In the genomic region with DNA sequence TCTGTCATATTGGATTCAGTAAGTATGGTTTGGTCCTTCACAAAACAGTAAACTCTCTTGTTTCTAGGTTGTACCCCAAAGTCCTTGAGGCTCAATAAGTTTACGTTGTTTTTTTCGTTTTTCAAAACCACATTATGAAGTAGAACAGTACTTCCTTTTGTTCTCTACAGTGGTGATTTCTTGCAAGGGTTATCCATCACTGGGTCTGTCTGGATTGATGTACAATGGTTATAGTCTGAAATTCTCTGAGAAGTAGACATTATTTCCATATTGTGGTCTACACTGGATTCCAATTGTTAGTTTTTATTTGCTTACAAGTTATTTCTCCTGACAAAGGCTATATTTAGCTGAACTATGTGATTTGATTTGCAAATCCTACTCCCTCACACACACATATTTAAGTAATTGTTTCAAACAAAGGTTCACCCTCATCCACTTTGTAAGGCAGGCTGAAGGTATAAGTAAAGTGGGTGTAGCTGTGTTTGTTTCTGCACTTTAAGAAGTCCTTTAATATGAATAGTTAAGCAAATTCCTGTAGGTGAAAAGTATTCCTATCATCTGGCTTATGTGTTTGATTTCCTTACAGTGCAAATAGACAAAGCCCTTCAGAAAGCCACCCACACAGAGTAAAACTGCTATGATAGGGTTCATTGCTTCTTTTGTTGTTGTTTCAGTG, we compare ENCODE assay signal across 28 cellular contexts.
A peak's percentile ranks its signal among the peaks of the same experiment; 100 is the strongest.
DNase-seq lines count a peak whose midpoint lies in the region; ATAC-seq and TF ChIP-seq lines count a peak whose summit lies in the region.
"Had no signal": no experiment of that assay in that cellular context is flagged by ENCODE, and none has a peak within 500 bp of the region (broad histone marks: within the 10 kb centered on the region; RNA-seq: fewer than 3 reads in every experiment).

No MANE protein-coding gene starts in this region.

- H3K4me2 ChIP-seq in mammary epithelial cell (ENCODE audit: insufficient read depth, low read depth, low read length): no peak overlapping the region

- ATAC-seq in left lung: peak; percentile 66
- ATAC-seq in activated T-cell treated with anti-CD3 and anti-CD28 coated beads, Interleukin-2, amount 50 U/mL, for 4 hours: no peak
- ATAC-seq: activated naive CD8-positive, alpha-beta T cell treated with anti-CD3 and anti-CD28 coated beads, Interleukin-2, amount 50 U/mL, for 24 hours; heart right ventricle; psoas muscle had no signal

- 0% methylated on average over 2 of the region's 2 CpGs for WGBS in mammary epithelial cell (ENCODE audit: low coverage, missing lambda C conversion rate)

- intact Hi-C loops in mammary epithelial cell (cut with micrococcal nuclease): loop anchor here (5.0 kb wide), 2 partner anchors 44 to 51 kb away; no protein-coding TSS in a partner anchor
- intact Hi-C loops in MCF 10A (cut with micrococcal nuclease): no loop called here
- intact Hi-C loops in left lung (cut with DNase I): no loop called here

- no peaks in the 10 kb centered on the region for H3K9me3 Mint-ChIP-seq in MCF 10A (ENCODE audit: unreplicated experiment)
- H3K9me3 Mint-ChIP-seq in activated T-cell treated with anti-CD3 and anti-CD28 coated beads, Interleukin-2, amount 50 U/mL, for 4 hours: no peaks in the 10 kb centered on the region
- H3K9me3 Mint-ChIP-seq: activated B cell treated with CpG ODN at 0.5 μM for 24 hours had no signal

- H3K27me3 ChIP-seq in mammary epithelial cell (ENCODE audit: insufficient read depth, low read length) (no peaks in the 10 kb centered on the region), left lung (no peaks in the 10 kb centered on the region)
- H3K27me3 ChIP-seq: brain microvascular endothelial cell, heart right ventricle, MG63 had no signal

- DNase-seq in mammary epithelial cell (peak; percentile 26), MCF 10A (ENCODE audit: unreplicated experiment) (no peak), SK-MEL-5 (ENCODE audit: low read depth, low spot score) (peak; percentile 78), left lung (no peak), dedifferentiated amniotic fluid mesenchymal stem cell (ENCODE audit: extremely low spot score) (no peak), AG08396 (ENCODE audit: low spot score) (no peak), SKM-1 (lab: John Stamatoyannopoulos, UW; ENCODE audit: unreplicated experiment) (no peak)
- DNase-seq in activated T-cell treated with anti-CD3 and anti-CD28 coated beads, Interleukin-2, amount 50 U/mL, for 4 hours: no peak
- DNase-seq: activated B cell treated with CpG ODN at 0.5 μM for 24 hours; activated CD4-positive, alpha-beta T cell treated with anti-CD3 and anti-CD28 coated beads, Interleukin-2, amount 50 U/mL, for 1 hour; activated naive CD8-positive, alpha-beta T cell treated with anti-CD3 and anti-CD28 coated beads, Interleukin-2, amount 50 U/mL, for 24 hours; activated T-cell treated with anti-CD3 and anti-CD28 coated beads, Interleukin-2, amount 50 U/mL, for 48 hours; AML-193; brain microvascular endothelial cell; CD4-positive, alpha-beta memory T cell; effector CD8-positive, alpha-beta T cell; H7; heart right ventricle; kidney glomerular epithelial cell; MG63; NCI-H2029; NCI-H226; NCI-H774; psoas muscle; stimulated activated CD4-positive, alpha-beta T cell treated with anti-CD3 and anti-CD28 coated beads, Interleukin-15, amount 100 ng/mL, for 24 hours; stimulated activated naive CD4-positive, alpha-beta T cell treated with Interleukin-2 at 50 U/mL for 16 hours; T1000 had no signal

- H3K9me3 ChIP-seq in mammary epithelial cell (replicated peaks; ENCODE audit: insufficient read depth, low read length): no peaks in the 10 kb centered on the region
- H3K9me3 ChIP-seq in left lung: no peaks in the 10 kb centered on the region
- H3K9me3 ChIP-seq: heart right ventricle, MG63, psoas muscle had no signal

- H3K9ac ChIP-seq in mammary epithelial cell (ENCODE audit: insufficient read depth, low read length): no peak overlapping the region

- H3K79me2 ChIP-seq in mammary epithelial cell (ENCODE audit: insufficient read depth, low read length): no peaks in the 10 kb centered on the region

- H3K27me3 Mint-ChIP-seq in MCF 10A (ENCODE audit: insufficient read depth, unreplicated experiment): no peaks in the 10 kb centered on the region
- H3K27me3 Mint-ChIP-seq in activated T-cell treated with anti-CD3 and anti-CD28 coated beads, Interleukin-2, amount 50 U/mL, for 4 hours (ENCODE audit: low read depth): no peaks in the 10 kb centered on the region
- H3K27me3 Mint-ChIP-seq: activated B cell treated with CpG ODN at 0.5 μM for 24 hours; activated naive CD8-positive, alpha-beta T cell treated with anti-CD3 and anti-CD28 coated beads, Interleukin-2, amount 50 U/mL, for 24 hours; CD4-positive, alpha-beta memory T cell had no signal

- dilution Hi-C loops in mammary epithelial cell (cut with HindIII; ENCODE audit: low sequenced_read_pairs): no loop called here

- no peaks in the 10 kb centered on the region for H3K36me3 Mint-ChIP-seq in MCF 10A (ENCODE audit: insufficient read depth, unreplicated experiment)
- H3K36me3 Mint-ChIP-seq in activated T-cell treated with anti-CD3 and anti-CD28 coated beads, Interleukin-2, amount 50 U/mL, for 4 hours (ENCODE audit: insufficient read depth): no peaks in the 10 kb centered on the region
- H3K36me3 Mint-ChIP-seq: CD4-positive, alpha-beta memory T cell had no signal

- no TSS peak for BruUV-seq in mammary epithelial cell (replicated peaks; lab: Mats Ljungman, UMichigan)
- no TSS peak for BruUV-seq in MCF 10A (replicated peaks; lab: Mats Ljungman, UMichigan)

- no peak overlapping the region for H3K27ac Mint-ChIP-seq in MCF 10A (ENCODE audit: low read depth, unreplicated experiment)
- H3K27ac Mint-ChIP-seq: activated B cell treated with CpG ODN at 0.5 μM for 24 hours; activated naive CD8-positive, alpha-beta T cell treated with anti-CD3 and anti-CD28 coated beads, Interleukin-2, amount 50 U/mL, for 24 hours had no signal

- POLR2A ChIA-PET in MCF 10A (lab: Yijun Ruan, JAX): interaction anchor here (0.7 kb wide), 1 partner anchor 37 kb away, joined by 3 read pairs; no protein-coding TSS in a partner anchor

- in situ Hi-C loops in mammary epithelial cell (cut with MboI; ENCODE audit: low sequenced_read_pairs in 2 of 2): no loop called here
- in situ Hi-C loops in SK-MEL-5 (cut with HindIII; ENCODE audit: low pct_unique_long_range_greater_than_20kb, low sequenced_read_pairs): no loop called here

- no peak overlapping the region for H2AFZ ChIP-seq in mammary epithelial cell (ENCODE audit: low read depth, low read length)

- H3K36me3 ChIP-seq in mammary epithelial cell (ENCODE audit: insufficient read depth, low read length) (no peaks in the 10 kb centered on the region), left lung (no peaks in the 10 kb centered on the region)
- H3K36me3 ChIP-seq: brain microvascular endothelial cell, heart right ventricle, MG63 had no signal

- no peak overlapping the region for H3K4me3 Mint-ChIP-seq in MCF 10A (ENCODE audit: unreplicated experiment)
- H3K4me3 Mint-ChIP-seq in activated T-cell treated with anti-CD3 and anti-CD28 coated beads, Interleukin-2, amount 50 U/mL, for 4 hours: no peak overlapping the region
- H3K4me3 Mint-ChIP-seq: activated B cell treated with CpG ODN at 0.5 μM for 24 hours; activated naive CD8-positive, alpha-beta T cell treated with anti-CD3 and anti-CD28 coated beads, Interleukin-2, amount 50 U/mL, for 24 hours; CD4-positive, alpha-beta memory T cell had no signal

- no peaks in the 10 kb centered on the region for H4K20me1 ChIP-seq in mammary epithelial cell (ENCODE audit: insufficient read depth, low read length)

- CTCF ChIA-PET in mammary epithelial cell (lab: Charles Lee; ENCODE audit: low non-redundant PET) (no interaction called here), MCF 10A (lab: Yijun Ruan, JAX) (interaction anchor here (0.5 to 0.6 kb wide), 2 partner anchors 60 to 647 kb away, joined by 3 to 4 read pairs; no protein-coding TSS in a partner anchor)

- peaks cover 5% of the 10 kb centered on the region for H3K4me1 ChIP-seq in mammary epithelial cell (ENCODE audit: insufficient read depth, low read length)
- peaks cover 0 to 14% of the 10 kb centered on the region in 2 donors for H3K4me1 ChIP-seq in left lung
- H3K4me1 ChIP-seq: heart right ventricle, psoas muscle had no signal

- TF ChIP-seq CTCF in mammary epithelial cell (conservative IDR thresholded peaks at IDR 0.05 in 1 of 2, IDR thresholded peaks at IDR 0.05 in 1 of 2; ENCODE audit: extremely low read depth in 1 of 2, insufficient read depth in 1 of 2, low read depth in 1 of 2, low read length in 2 of 2): no peak
- no peak for TF ChIP-seq CTCF in MCF 10A (IDR thresholded peaks at IDR 0.05; ENCODE audit: unreplicated experiment)
- no peak for TF ChIP-seq CTCF in left lung (IDR thresholded peaks at IDR 0.05)

- no peak overlapping the region for H3K27ac ChIP-seq in mammary epithelial cell (ENCODE audit: insufficient read depth, low read depth, low read length)
- H3K27ac ChIP-seq in left lung: no peak overlapping the region
- H3K27ac ChIP-seq: 22Rv1, brain microvascular endothelial cell, heart right ventricle, psoas muscle had no signal

- no peak overlapping the region for H3K4me3 ChIP-seq in mammary epithelial cell (replicated peaks in 1 of 3; ENCODE audit: insufficient read depth in 1 of 3, low read depth in 2 of 3, low read length in 3 of 3)
- H3K4me3 ChIP-seq in left lung: no peak overlapping the region
- H3K4me3 ChIP-seq: heart right ventricle, MG63, psoas muscle had no signal

- H3K4me1 Mint-ChIP-seq in MCF 10A (ENCODE audit: insufficient read depth, unreplicated experiment): peaks cover 18% of the 10 kb centered on the region
- H3K4me1 Mint-ChIP-seq in activated T-cell treated with anti-CD3 and anti-CD28 coated beads, Interleukin-2, amount 50 U/mL, for 4 hours (ENCODE audit: low read depth): no peaks in the 10 kb centered on the region
- H3K4me1 Mint-ChIP-seq: activated B cell treated with CpG ODN at 0.5 μM for 24 hours; activated naive CD8-positive, alpha-beta T cell treated with anti-CD3 and anti-CD28 coated beads, Interleukin-2, amount 50 U/mL, for 24 hours; CD4-positive, alpha-beta memory T cell had no signal

Comparison
In these comparisons a context has a peak if more than half of its experiments do, and no peak if none do; other contexts are left out.
1. DNase-seq: peak in mammary epithelial cell (single experiment) and SK-MEL-5 (single experiment); none in MCF 10A (single experiment), left lung (0 of 2), activated T-cell treated with anti-CD3 and anti-CD28 coated beads, Interleukin-2, amount 50 U/mL, for 4 hours (single experiment), dedifferentiated amniotic fluid mesenchymal stem cell (single experiment), AG08396 (single experiment) and SKM-1 (single experiment).